18 cellular contexts compared by ENCODE assay signal in the genomic region with DNA sequence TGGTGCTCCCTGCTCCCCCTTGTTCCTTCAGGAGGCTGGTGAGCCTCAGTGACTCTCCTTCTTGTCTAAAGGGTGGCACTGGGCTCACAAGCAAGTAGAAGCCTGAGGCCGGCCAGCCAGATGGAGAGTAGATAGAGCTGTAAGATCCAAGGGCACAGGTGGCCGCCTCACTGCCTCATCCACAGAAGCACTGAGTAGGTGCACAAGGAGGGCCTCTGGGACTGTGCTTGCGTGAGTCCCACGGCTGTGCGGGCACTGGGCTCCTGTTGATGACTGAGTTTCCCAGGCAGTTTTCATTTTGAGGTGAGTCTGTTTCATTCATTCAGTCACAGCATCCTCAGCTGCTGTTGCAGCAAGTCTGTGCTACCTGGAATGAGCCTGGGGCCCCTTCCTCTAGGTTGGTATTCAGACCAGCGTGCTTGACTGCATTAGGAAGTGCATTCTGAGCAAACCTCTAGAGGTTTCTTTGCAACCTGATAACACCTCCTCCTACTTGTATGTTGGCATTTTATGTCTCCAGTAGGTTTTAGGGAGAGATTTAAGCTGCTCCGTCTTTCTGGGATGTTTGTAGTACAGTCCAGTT.
"Had no signal": no experiment of that assay in that cellular context is flagged by ENCODE, and none has a peak within 500 bp of the region (broad histone marks: within the 10 kb centered on the region; RNA-seq: fewer than 3 reads in every experiment).

No MANE protein-coding gene starts in this region.

- H3K4me3 Mint-ChIP-seq: activated CD4-positive, alpha-beta T cell treated with anti-CD3 and anti-CD28 coated beads, Interleukin-2, amount 10 ng/mL, durations not matched to agents 24 days and 14 days; activated naive CD4-positive, alpha-beta T cell treated with anti-CD3 and anti-CD28 coated beads, Interleukin-2, amount 50 U/mL, for 24 hours; activated T-cell treated with anti-CD3 and anti-CD28 coated beads, Interleukin-2, amount 50 U/mL, for 24 hours; nephron; T-helper 2 cell treated with Interferon-gamma antibody and Interleukin-4, amounts not matched to agents 5 μg/mL and 100 μg/mL, for 36 hours had no signal

- H3K36me3 ChIP-seq: adrenal gland, pancreas, sigmoid colon, thoracic aorta had no signal

- H3K4me3 ChIP-seq: adrenal gland, coronary artery, esophagus squamous epithelium, pancreas, sigmoid colon, spleen, thoracic aorta had no signal

- H3K27me3 ChIP-seq: adrenal gland, esophagus squamous epithelium, pancreas, sigmoid colon, spleen had no signal

- DNase-seq: activated CD4-positive, alpha-beta T cell treated with anti-CD3 and anti-CD28 coated beads, Interleukin-2, amount 10 ng/mL, durations not matched to agents 24 days and 14 days; activated CD4-positive, CD25-positive, alpha-beta regulatory T cell; activated effector memory CD4-positive, alpha-beta T cell treated with anti-CD3 and anti-CD28 coated beads, Interleukin-2, amount 50 U/mL, for 16 hours; activated T-cell treated with anti-CD3 and anti-CD28 coated beads, Interleukin-2, amount 50 U/mL, for 24 hours; central memory CD4-positive, alpha-beta T cell; effector CD4-positive, alpha-beta T cell; esophagus squamous epithelium; hypothalamus; kidney glomerular epithelial cell; pancreas; sigmoid colon; spleen had no signal

- H3K9me3 Mint-ChIP-seq: activated CD4-positive, alpha-beta T cell treated with anti-CD3 and anti-CD28 coated beads, Interleukin-2, amount 10 ng/mL, durations not matched to agents 24 days and 14 days; activated naive CD4-positive, alpha-beta T cell treated with anti-CD3 and anti-CD28 coated beads, Interleukin-2, amount 50 U/mL, for 24 hours; activated T-cell treated with anti-CD3 and anti-CD28 coated beads, Interleukin-2, amount 50 U/mL, for 24 hours; nephron; T-helper 2 cell treated with Interferon-gamma antibody and Interleukin-4, amounts not matched to agents 5 μg/mL and 100 μg/mL, for 36 hours had no signal

- H3K9me3 ChIP-seq: adrenal gland, esophagus squamous epithelium, pancreas, sigmoid colon, spleen, thoracic aorta had no signal

- H3K27ac ChIP-seq: adrenal gland, coronary artery, esophagus squamous epithelium, pancreas, sigmoid colon, spleen, thoracic aorta had no signal

- H3K27ac Mint-ChIP-seq: activated CD4-positive, alpha-beta T cell treated with anti-CD3 and anti-CD28 coated beads, Interleukin-2, amount 10 ng/mL, durations not matched to agents 24 days and 14 days; activated naive CD4-positive, alpha-beta T cell treated with anti-CD3 and anti-CD28 coated beads, Interleukin-2, amount 50 U/mL, for 24 hours; T-helper 2 cell treated with Interferon-gamma antibody and Interleukin-4, amounts not matched to agents 5 μg/mL and 100 μg/mL, for 36 hours had no signal

- H3K27me3 Mint-ChIP-seq: activated CD4-positive, alpha-beta T cell treated with anti-CD3 and anti-CD28 coated beads, Interleukin-2, amount 10 ng/mL, durations not matched to agents 24 days and 14 days; activated naive CD4-positive, alpha-beta T cell treated with anti-CD3 and anti-CD28 coated beads, Interleukin-2, amount 50 U/mL, for 24 hours; activated T-cell treated with anti-CD3 and anti-CD28 coated beads, Interleukin-2, amount 50 U/mL, for 24 hours had no signal

- H3K4me1 ChIP-seq: adrenal gland, esophagus squamous epithelium, pancreas, sigmoid colon had no signal
